Comparison of ENCODE assay signal across 8 cellular contexts in the genomic region with DNA sequence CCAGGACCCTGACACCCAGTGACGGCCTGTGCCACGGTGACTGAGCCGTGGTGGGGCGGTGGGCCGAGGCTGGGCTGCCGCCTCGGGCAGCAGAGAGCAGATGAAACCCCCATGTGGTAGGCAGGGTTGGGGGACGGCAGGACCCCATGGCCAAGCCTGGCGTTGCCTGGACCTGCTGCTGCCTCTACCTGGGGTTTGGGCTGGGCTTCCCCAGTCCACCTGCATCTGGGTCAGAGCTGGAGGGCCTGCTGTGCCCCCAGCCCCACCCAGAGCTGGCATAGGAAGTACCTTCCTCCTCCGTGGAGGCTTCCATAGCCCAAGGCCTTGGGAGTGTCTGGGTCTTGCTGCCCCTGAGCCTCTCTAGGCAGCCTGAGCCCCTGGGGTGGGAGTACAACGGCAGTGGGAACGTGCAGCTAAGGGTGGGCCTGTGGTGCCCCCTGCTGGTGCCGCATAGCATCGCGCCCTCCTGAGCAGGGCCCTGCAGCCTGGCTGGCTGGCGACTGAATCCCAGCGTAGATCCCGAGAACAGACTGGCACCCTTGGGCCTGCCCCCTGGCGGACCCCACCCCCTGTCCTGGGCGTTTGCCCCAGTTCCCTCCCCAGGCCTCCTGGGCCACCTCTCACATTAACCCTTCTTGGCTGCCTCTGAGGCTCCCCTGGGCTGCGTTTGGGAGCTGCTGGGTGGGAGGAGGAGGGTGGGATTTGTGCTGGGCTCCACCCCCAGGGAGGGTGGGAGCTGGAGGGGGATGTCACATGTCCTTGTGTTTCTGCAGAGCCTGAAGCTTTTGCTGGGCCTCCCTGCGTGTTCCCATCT. TPM values are rescaled to one million over a fixed set of nuclear protein-coding genes. Genes with fewer than 3 reads are reported as not detected.
A peak's percentile ranks its signal among the peaks of the same experiment; 100 is the strongest.
DNase-seq lines count a peak whose midpoint lies in the region; ATAC-seq, FAIRE-seq and TF ChIP-seq lines count a peak whose summit lies in the region.

No MANE protein-coding gene starts in this region.

- TF ChIP-seq CTCF in 22Rv1 (IDR thresholded peaks at IDR 0.05) = peak; percentile 94
- peak; percentile 99 for TF ChIP-seq CTCF in GM13977 (IDR thresholded peaks at IDR 0.05; ENCODE audit: extremely low read depth, insufficient read depth, missing control alignments)
- TF ChIP-seq CTCF in adrenal gland (IDR thresholded peaks at IDR 0.05) = peak; percentile 96 to 99 (median 98)
- TF ChIP-seq CTCF in prostate gland (IDR thresholded peaks at IDR 0.05) = peak; percentile 94 to 98 (median 98)

- no peak overlapping the region for H3K4me3 Mint-ChIP-seq in T-cell

- in situ Hi-C loops in GM13977 (cut with MboI; ENCODE audit: low pct_unique_long_range_greater_than_20kb, low sequenced_read_pairs, unreplicated experiment) = no loop called here

- H3K27me3 ChIP-seq in adrenal gland = no peaks in the 10 kb centered on the region
- H3K27me3 ChIP-seq in prostate gland (replicated peaks; ENCODE audit: insufficient read depth) = no peaks in the 10 kb centered on the region

- no peaks in the 10 kb centered on the region for H3K9me3 Mint-ChIP-seq in T-cell

- no peaks in the 10 kb centered on the region for H3K27me3 Mint-ChIP-seq in T-cell

- DNase-seq in GM13977 (ENCODE audit: low spot score) = peak; percentile 90
- DNase-seq in NAMALWA (ENCODE audit: low spot score) = peak; percentile 82
- peak; percentile 45 to 83 (median 72) for DNase-seq in T-cell
- peak; percentile 80 to 94 (median 87) for DNase-seq in adrenal gland
- DNase-seq in left cardiac atrium = peak; percentile 81
- peak; percentile 75 for DNase-seq in prostate gland (ENCODE audit: low spot score)
- peak; percentile 82 for DNase-seq in urothelium cell line (ENCODE audit: low spot score)

- H3K4me1 ChIP-seq in adrenal gland (replicated peaks in 1 of 2) (peaks cover 0 to 35% of the 10 kb centered on the region in 2 donors), prostate gland (replicated peaks) (peaks cover 13% of the 10 kb centered on the region)

- 4 to 34% (median 19%) methylated on average over 3 to 22 of the region's 22 CpGs for WGBS in adrenal gland, 4 donors
- WGBS in prostate gland = 31% methylated on average over 22 of the region's 22 CpGs

- CTCF ChIA-PET in T-cell (lab: Charles Lee) = interaction anchor here (0.7 to 1.1 kb wide), 2 partner anchors 98 to 306 kb away, joined by 4 to 5 read pairs; no protein-coding TSS in a partner anchor

- intact Hi-C loops in adrenal gland (cut with DNase I) (loop anchor here (5.0 to 10.0 kb wide), 2 partner anchors 76 to 159 kb away; partner anchors contain the start of genes ABCA3 (in 1 of the 2) and CCNF (in 1 of the 2)), left cardiac atrium (cut with DNase I) (loop anchor here in 1 of 2 donors (2.0 kb wide), 1 partner anchor 160 kb away; the partner anchor contains the start of gene ABCA3), prostate gland (cut with DNase I) (loop anchor here (2.0 to 5.0 kb wide), 2 partner anchors 160 to 234 kb away; partner anchors contain the start of genes ABCA3 and RNPS1)

- H3K36me3 ChIP-seq in adrenal gland (replicated peaks in 1 of 2) (peaks cover 0 to 9% of the 10 kb centered on the region in 2 donors), prostate gland (no peaks in the 10 kb centered on the region)

- no peaks in the 10 kb centered on the region for H3K4me1 Mint-ChIP-seq in T-cell

- no peak for TF ChIP-seq POLR2A in adrenal gland (IDR thresholded peaks at IDR 0.05)
- TF ChIP-seq POLR2A in prostate gland (IDR thresholded peaks at IDR 0.05) = no peak

- peak; percentile 91 for FAIRE-seq in urothelium cell line (lab: Jason Lieb, UNC)

- peaks cover 9% of the 10 kb centered on the region for H3K36me3 Mint-ChIP-seq in T-cell

- H3K27ac ChIP-seq in 22Rv1 (no peak overlapping the region), adrenal gland (peak overlapping the region in 3 of 5 donors; percentile 17 to 37 (median 22)), prostate gland (peak overlapping the region; percentile 7 to 11)

- ATAC-seq in T-cell (replicated peaks in 1 of 4) = peak; percentile 90 to 98 (median 94)
- ATAC-seq in left cardiac atrium = peak; percentile 83

- POLR2A ChIA-PET in T-cell (lab: Charles Lee) = interaction anchor here in 1 of 2 donors (0.8 kb wide), 1 partner anchor 306 kb away, joined by 3 read pairs; no protein-coding TSS in a partner anchor

- no peaks in the 10 kb centered on the region for H3K9me3 ChIP-seq in adrenal gland (replicated peaks in 1 of 3)
- no peaks in the 10 kb centered on the region for H3K9me3 ChIP-seq in prostate gland

- no peak overlapping the region for H3K27ac Mint-ChIP-seq in T-cell

- peak overlapping the region in 1 of 4 donors; percentile 24 for H3K4me3 ChIP-seq in adrenal gland
- H3K4me3 ChIP-seq in prostate gland = no peak overlapping the region

RNA-seq across cellular contexts. Expression of gene ATP6V0C, which starts 12.6 kb away (rescaled TPM):
- total RNA-seq in T-cell = 100 to 1,000 TPM; 122 to 161 (median 128) TPM
- total RNA-seq in adrenal gland = 100 to 1,000 TPM in 4 of 8 donors, 10 to 100 TPM in 4; 46.9 to 318 (median 169) TPM
- polyA plus RNA-seq in adrenal gland = 100 to 1,000 TPM in 2 of 3 donors, 10 to 100 TPM in 1; 64.4 to 236 (median 172) TPM
- total RNA-seq in left cardiac atrium = 100 to 1,000 TPM; 162 to 197 TPM
- 100 to 1,000 TPM; 114 to 164 TPM for total RNA-seq in prostate gland

RNA-seq across cellular contexts. Expression of gene AMDHD2, which starts 19.0 kb away (rescaled TPM):
- 100 to 1,000 TPM; 104 to 215 (median 122) TPM for total RNA-seq in T-cell
- total RNA-seq in adrenal gland = 100 to 1,000 TPM in 1 of 8 donors, 10 to 100 TPM in 7; 21.9 to 131 (median 68.7) TPM
- 100 to 1,000 TPM in 1 of 3 donors, 10 to 100 TPM in 1, 1 to 10 TPM in 1; 3.1 to 131 (median 54.6) TPM for polyA plus RNA-seq in adrenal gland
- total RNA-seq in left cardiac atrium = 10 to 100 TPM; 15.8 to 21.8 TPM
- 10 to 100 TPM; 41.4 to 78.1 TPM for total RNA-seq in prostate gland

RNA-seq across cellular contexts. Expression of gene TBC1D24, which starts 26.2 kb away (rescaled TPM):
- total RNA-seq in T-cell = 10 to 100 TPM in 3 of 5 donors, 1 to 10 TPM in 2; 8.3 to 22.2 (median 10.7) TPM
- total RNA-seq in adrenal gland = 10 to 100 TPM; 12.7 to 18.5 (median 14.7) TPM
- polyA plus RNA-seq in adrenal gland = 10 to 100 TPM in 1 of 3 donors, 1 to 10 TPM in 2; 3.9 to 13.8 (median 4.7) TPM
- total RNA-seq in left cardiac atrium = 10 to 100 TPM in 1 of 2 donors, 1 to 10 TPM in 1; 9.8 to 15.1 TPM
- 10 to 100 TPM; 22.4 to 26.2 TPM for total RNA-seq in prostate gland

RNA-seq across cellular contexts. Expression of gene NTN3, which starts 30.0 kb away (rescaled TPM):
- not detected for total RNA-seq in T-cell
- total RNA-seq in adrenal gland = 1 to 10 TPM in 2 of 8 donors, under 1 TPM in 5, not detected in 1; 0.16 to 1.5 (median 0.32) TPM
- under 1 TPM in 1 of 3 donors, not detected in 2; 0.88 TPM for polyA plus RNA-seq in adrenal gland
- under 1 TPM; 0.39 to 0.65 TPM for total RNA-seq in left cardiac atrium
- total RNA-seq in prostate gland = 1 to 10 TPM in 1 of 2 donors, not detected in 1; 1.4 TPM

RNA-seq across cellular contexts. Expression of gene CEMP1, which starts 30.1 kb away (rescaled TPM):
- total RNA-seq in T-cell = 1 to 10 TPM in 3 of 5 donors, under 1 TPM in 1, not detected in 1; 0.26 to 3.1 (median 1.1) TPM
- not detected for total RNA-seq in adrenal gland
- 1 to 10 TPM in 2 of 3 donors, not detected in 1; 1.3 to 1.4 TPM for polyA plus RNA-seq in adrenal gland
- not detected for total RNA-seq in left cardiac atrium
- 1 to 10 TPM; 1.3 to 8.1 TPM for total RNA-seq in prostate gland
